ENCODE assay signal across 19 cellular contexts in the genomic region with DNA sequence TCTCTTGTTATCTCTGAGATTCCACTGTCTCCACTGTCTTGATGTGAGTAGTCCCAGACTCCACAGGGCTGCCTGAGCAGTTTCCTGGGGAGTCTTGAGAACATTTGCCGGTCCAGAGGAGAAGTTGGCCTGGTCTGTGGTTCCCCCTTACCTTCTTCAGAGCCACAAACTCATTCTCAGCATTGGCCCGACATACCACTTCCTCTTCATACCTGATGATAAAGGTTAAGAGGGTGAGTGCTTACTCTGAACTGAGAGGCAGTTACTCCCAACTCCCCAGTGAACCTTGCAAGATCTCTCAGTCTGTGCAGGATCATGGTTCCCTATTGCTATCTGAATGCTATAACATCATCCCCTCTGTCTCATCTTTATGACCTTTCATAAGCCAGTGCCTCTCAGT. TPM values are rescaled to one million over a fixed set of nuclear protein-coding genes. Genes with fewer than 3 reads are reported as not detected.
DNase-seq lines count a peak whose midpoint lies in the region; ATAC-seq, FAIRE-seq and TF ChIP-seq lines count a peak whose summit lies in the region.
"Had no signal": no experiment of that assay in that cellular context is flagged by ENCODE, and none has a peak within 500 bp of the region (broad histone marks: within the 10 kb centered on the region; RNA-seq: fewer than 3 reads in every experiment).

No MANE protein-coding gene starts in this region.

- no peak for ATAC-seq in A549
- ATAC-seq in activated CD8-positive, alpha-beta T cell treated with anti-CD3 and anti-CD28 coated beads, Interleukin-2, amount 10 ng/mL, durations not matched to agents 7 days and 5 days: peak; percentile 87
- ATAC-seq in naive thymus-derived CD8-positive, alpha-beta T cell: peak; percentile 67 to 84
- ATAC-seq: GM23338 had no signal

- POLR2A ChIA-PET in A549 (lab: Yijun Ruan, JAX): no interaction called here
- POLR2A ChIA-PET in activated CD8-positive, alpha-beta T cell treated with anti-CD3 and anti-CD28 coated beads, Interleukin-2, amount 10 ng/mL, durations not matched to agents 7 days and 5 days (lab: Charles Lee): no interaction called here
- POLR2A ChIA-PET in naive thymus-derived CD8-positive, alpha-beta T cell (lab: Charles Lee): no interaction called here
- POLR2A ChIA-PET in activated CD4-positive, alpha-beta memory T cell treated with anti-CD3 and anti-CD28 coated beads, Interleukin-2, amount 10 ng/mL, durations not matched to agents 7 days and 5 days (lab: Charles Lee): no interaction called here

- H3K9me3 Mint-ChIP-seq in activated CD8-positive, alpha-beta T cell treated with anti-CD3 and anti-CD28 coated beads, Interleukin-2, amount 10 ng/mL, durations not matched to agents 7 days and 5 days (ENCODE audit: insufficient read depth): no peaks in the 10 kb centered on the region
- no peaks in the 10 kb centered on the region for H3K9me3 Mint-ChIP-seq in naive thymus-derived CD8-positive, alpha-beta T cell
- H3K9me3 Mint-ChIP-seq in activated CD4-positive, alpha-beta memory T cell treated with anti-CD3 and anti-CD28 coated beads, Interleukin-2, amount 10 ng/mL, durations not matched to agents 7 days and 5 days: no peaks in the 10 kb centered on the region
- H3K9me3 Mint-ChIP-seq: GM23338 had no signal

- CTCF ChIA-PET in A549 (lab: Yijun Ruan, JAX): interaction anchor here (0.7 to 46.1 kb wide), 9 partner anchors 9 to 491 kb away, joined by 3 to 1221 read pairs (median 4); no protein-coding TSS in a partner anchor
- CTCF ChIA-PET in activated CD8-positive, alpha-beta T cell treated with anti-CD3 and anti-CD28 coated beads, Interleukin-2, amount 10 ng/mL, durations not matched to agents 7 days and 5 days (lab: Charles Lee): interaction anchor here (0.9 to 2.9 kb wide), 5 partner anchors 11 to 497 kb away, joined by 3 to 9 read pairs (median 4); no protein-coding TSS in a partner anchor
- CTCF ChIA-PET in activated CD4-positive, alpha-beta memory T cell treated with anti-CD3 and anti-CD28 coated beads, Interleukin-2, amount 10 ng/mL, durations not matched to agents 7 days and 5 days (lab: Charles Lee): interaction anchor here (1.2 to 1.4 kb wide), 2 partner anchors 9 to 22 kb away, joined by 3 to 5 read pairs; no protein-coding TSS in a partner anchor

- TF ChIP-seq RAD21 in A549 (conservative IDR thresholded peaks at IDR 0.05 in 1 of 2, IDR thresholded peaks at IDR 0.05 in 1 of 2): no peak

- no peak for TF ChIP-seq POLR2A in A549 (IDR thresholded peaks at IDR 0.05; ENCODE audit: low read length)

- H3K36me3 Mint-ChIP-seq in activated CD8-positive, alpha-beta T cell treated with anti-CD3 and anti-CD28 coated beads, Interleukin-2, amount 10 ng/mL, durations not matched to agents 7 days and 5 days (ENCODE audit: low read depth): no peaks in the 10 kb centered on the region
- no peaks in the 10 kb centered on the region for H3K36me3 Mint-ChIP-seq in naive thymus-derived CD8-positive, alpha-beta T cell
- H3K36me3 Mint-ChIP-seq in activated CD4-positive, alpha-beta memory T cell treated with anti-CD3 and anti-CD28 coated beads, Interleukin-2, amount 10 ng/mL, durations not matched to agents 7 days and 5 days (ENCODE audit: low read depth): no peaks in the 10 kb centered on the region

- no peak overlapping the region for H3K4me3 Mint-ChIP-seq in activated CD8-positive, alpha-beta T cell treated with anti-CD3 and anti-CD28 coated beads, Interleukin-2, amount 10 ng/mL, durations not matched to agents 7 days and 5 days
- H3K4me3 Mint-ChIP-seq in naive thymus-derived CD8-positive, alpha-beta T cell: peak overlapping the region in 7 of 10 donors; percentile 5 to 50 (median 22)
- no peak overlapping the region for H3K4me3 Mint-ChIP-seq in activated CD4-positive, alpha-beta memory T cell treated with anti-CD3 and anti-CD28 coated beads, Interleukin-2, amount 10 ng/mL, durations not matched to agents 7 days and 5 days
- H3K4me3 Mint-ChIP-seq: GM23338 had no signal

- H3K4me3 ChIP-seq in A549 (no peak overlapping the region), GM12865 (ENCODE audit: low read depth, low read length) (no peak overlapping the region)
- H3K4me3 ChIP-seq: GM23338 had no signal

- no peak for TF ChIP-seq CTCF in A549 (IDR thresholded peaks at IDR 0.05)
- TF ChIP-seq CTCF in GM12865 (IDR thresholded peaks at IDR 0.05; ENCODE audit: insufficient read depth, low read depth, low read length, missing control alignments): no peak

- H3K9me3 ChIP-seq in A549: no peaks in the 10 kb centered on the region
- H3K9me3 ChIP-seq: Caco-2 had no signal

- WGBS in A549 (ENCODE audit: missing lambda C conversion rate): 82% methylated on average over 2 of the region's 2 CpGs

- H3K27ac Mint-ChIP-seq in activated CD8-positive, alpha-beta T cell treated with anti-CD3 and anti-CD28 coated beads, Interleukin-2, amount 10 ng/mL, durations not matched to agents 7 days and 5 days: peak overlapping the region; percentile 5
- H3K27ac Mint-ChIP-seq in naive thymus-derived CD8-positive, alpha-beta T cell: peak overlapping the region in 4 of 10 donors; percentile 13 to 79 (median 24)
- no peak overlapping the region for H3K27ac Mint-ChIP-seq in activated CD4-positive, alpha-beta memory T cell treated with anti-CD3 and anti-CD28 coated beads, Interleukin-2, amount 10 ng/mL, durations not matched to agents 7 days and 5 days
- H3K27ac Mint-ChIP-seq: GM23338 had no signal

- no peak for DNase-seq in A549 (ENCODE audit: low read depth in 1 of 2, low spot score in 1 of 2)
- peak; percentile 27 for DNase-seq in GM12865 (ENCODE audit: low read depth)
- peak; percentile 59 for DNase-seq in activated CD8-positive, alpha-beta T cell treated with anti-CD3 and anti-CD28 coated beads, Interleukin-2, amount 10 ng/mL, durations not matched to agents 7 days and 5 days
- peak in 2 of 10 donors; percentile 26 to 28 for DNase-seq in naive thymus-derived CD8-positive, alpha-beta T cell
- DNase-seq in glomerular visceral epithelial cell (ENCODE audit: extremely low spot score): no peak
- DNase-seq in activated CD4-positive, alpha-beta memory T cell treated with anti-CD3 and anti-CD28 coated beads, Interleukin-2, amount 10 ng/mL, durations not matched to agents 7 days and 5 days: no peak
- no peak for DNase-seq in central memory CD4-positive, alpha-beta T cell
- DNase-seq: Caco-2; DMS153; KBM-7; NCI-H1417 treated with DMSO at 0.1 percent for 48 hours; NCI-H1930; NCI-H2171; NCI-H446; NCI-H69; NK-92 treated with Interleukin-12 subunit alpha and Interleukin-12 subunit beta, amount 100 ng/mL, for 24 hours; SHP77 treated with DMSO at 0.1 percent for 48 hours had no signal

- peaks cover 28% of the 10 kb centered on the region for H3K4me1 Mint-ChIP-seq in activated CD8-positive, alpha-beta T cell treated with anti-CD3 and anti-CD28 coated beads, Interleukin-2, amount 10 ng/mL, durations not matched to agents 7 days and 5 days (ENCODE audit: low read depth)
- peaks cover 12 to 22% (median 17%) of the 10 kb centered on the region in 4 donors for H3K4me1 Mint-ChIP-seq in naive thymus-derived CD8-positive, alpha-beta T cell
- peaks cover 8% of the 10 kb centered on the region for H3K4me1 Mint-ChIP-seq in activated CD4-positive, alpha-beta memory T cell treated with anti-CD3 and anti-CD28 coated beads, Interleukin-2, amount 10 ng/mL, durations not matched to agents 7 days and 5 days
- H3K4me1 Mint-ChIP-seq: GM23338 had no signal

- no peak for TF ChIP-seq EP300 in A549 (IDR thresholded peaks at IDR 0.05)

- no peak overlapping the region for H3K4me2 ChIP-seq in A549
- H3K4me2 ChIP-seq: GM23338 had no signal

- H3K27ac ChIP-seq in A549: no peak overlapping the region

- peak; percentile 49 for FAIRE-seq in A549 (lab: Jason Lieb, UNC)

- H3K27me3 Mint-ChIP-seq in activated CD8-positive, alpha-beta T cell treated with anti-CD3 and anti-CD28 coated beads, Interleukin-2, amount 10 ng/mL, durations not matched to agents 7 days and 5 days (ENCODE audit: low read depth): peaks cover 5% of the 10 kb centered on the region
- H3K27me3 Mint-ChIP-seq in naive thymus-derived CD8-positive, alpha-beta T cell: peaks cover 0 to 7% (median 2%) of the 10 kb centered on the region in 5 donors
- peaks cover 5% of the 10 kb centered on the region for H3K27me3 Mint-ChIP-seq in activated CD4-positive, alpha-beta memory T cell treated with anti-CD3 and anti-CD28 coated beads, Interleukin-2, amount 10 ng/mL, durations not matched to agents 7 days and 5 days

- no peaks in the 10 kb centered on the region for H3K4me1 ChIP-seq in A549
- H3K4me1 ChIP-seq: Caco-2 had no signal

RNA-seq across cellular contexts. Expression of a gene that starts 2.6 kb away (rescaled TPM):
- polyA plus RNA-seq in A549 (2011; rRNA removed) (not detected in 2 replicates), A549 (2017; fragmentation: RNase III; extraction: RNeasy Plus Mini Kit Qiagen cat#74134 plus additional on column Dnase treatment) (not detected in 3 replicates)
- polyA plus RNA-seq in A549 (2012; cell fraction: cytosol; rRNA removed): 0.01 and 0.03 TPM in 2 replicates
- polyA plus RNA-seq in A549 (2012; cell fraction: nucleus; rRNA removed): 0.02 and 0.05 TPM in 2 replicates
- polyA minus RNA-seq in A549 (2011; rRNA and poly(A)+ RNA removed): not detected in 2 replicates
- not detected for total RNA-seq in activated CD8-positive, alpha-beta T cell treated with anti-CD3 and anti-CD28 coated beads, Interleukin-2, amount 10 ng/mL, durations not matched to agents 7 days and 5 days
- not detected for total RNA-seq in naive thymus-derived CD8-positive, alpha-beta T cell
- not detected for polyA plus RNA-seq in naive thymus-derived CD8-positive, alpha-beta T cell
- total RNA-seq in activated CD4-positive, alpha-beta memory T cell treated with anti-CD3 and anti-CD28 coated beads, Interleukin-2, amount 10 ng/mL, durations not matched to agents 7 days and 5 days: not detected
- total RNA-seq: Caco-2, GM23338, OCI-LY7 had no signal
- polyA plus RNA-seq: GM23338 had no signal

RNA-seq across cellular contexts. Expression of a gene that starts 15.6 kb away (rescaled TPM):
- polyA plus RNA-seq in A549 (2011; rRNA removed): 0.07 TPM in 1 of 2 replicates, not detected in the other
- 0.04 and 0.09 TPM in 2 replicates for polyA plus RNA-seq in A549 (2012; cell fraction: cytosol; rRNA removed)
- 0.04 TPM in 2 replicates for polyA plus RNA-seq in A549 (2012; cell fraction: nucleus; rRNA removed)
- 2.9 to 4.8 TPM (median 3.7 TPM) in 3 replicates for polyA plus RNA-seq in A549 (2017; fragmentation: RNase III; extraction: RNeasy Plus Mini Kit Qiagen cat#74134 plus additional on column Dnase treatment)
- polyA minus RNA-seq in A549 (2011; rRNA and poly(A)+ RNA removed): not detected in 2 replicates
- not detected for total RNA-seq in activated CD8-positive, alpha-beta T cell treated with anti-CD3 and anti-CD28 coated beads, Interleukin-2, amount 10 ng/mL, durations not matched to agents 7 days and 5 days
- not detected for total RNA-seq in naive thymus-derived CD8-positive, alpha-beta T cell
- not detected for polyA plus RNA-seq in naive thymus-derived CD8-positive, alpha-beta T cell
- total RNA-seq in activated CD4-positive, alpha-beta memory T cell treated with anti-CD3 and anti-CD28 coated beads, Interleukin-2, amount 10 ng/mL, durations not matched to agents 7 days and 5 days: not detected
- total RNA-seq: Caco-2, GM23338, OCI-LY7 had no signal
- polyA plus RNA-seq: GM23338 had no signal

RNA-seq across cellular contexts. Expression of a gene that starts 23.3 kb away (rescaled TPM):
- polyA plus RNA-seq in A549 (2011; rRNA removed) (not detected in 2 replicates), A549 (2017; fragmentation: RNase III; extraction: RNeasy Plus Mini Kit Qiagen cat#74134 plus additional on column Dnase treatment) (not detected in 3 replicates)
- not detected in 2 replicates for polyA plus RNA-seq in A549 (2012; cell fraction: cytosol; rRNA removed)
- polyA plus RNA-seq in A549 (2012; cell fraction: nucleus; rRNA removed): 0.01 TPM in 1 of 2 replicates, not detected in the other
- polyA minus RNA-seq in A549 (2011; rRNA and poly(A)+ RNA removed): not detected in 2 replicates
- not detected for total RNA-seq in activated CD8-positive, alpha-beta T cell treated with anti-CD3 and anti-CD28 coated beads, Interleukin-2, amount 10 ng/mL, durations not matched to agents 7 days and 5 days
- not detected for total RNA-seq in naive thymus-derived CD8-positive, alpha-beta T cell
- polyA plus RNA-seq in naive thymus-derived CD8-positive, alpha-beta T cell: not detected
- not detected for total RNA-seq in activated CD4-positive, alpha-beta memory T cell treated with anti-CD3 and anti-CD28 coated beads, Interleukin-2, amount 10 ng/mL, durations not matched to agents 7 days and 5 days
- total RNA-seq: Caco-2, GM23338, OCI-LY7 had no signal
- polyA plus RNA-seq: GM23338 had no signal

RNA-seq across cellular contexts. Expression of a gene that starts 51.3 kb away (rescaled TPM):
- polyA plus RNA-seq in A549 (2011; rRNA removed): not detected in 2 replicates
- polyA plus RNA-seq in A549 (2012; cell fraction: cytosol; rRNA removed): 0.03 TPM in 1 of 2 replicates, not detected in the other
- 0.01 and 0.05 TPM in 2 replicates for polyA plus RNA-seq in A549 (2012; cell fraction: nucleus; rRNA removed)
- polyA plus RNA-seq in A549 (2017; fragmentation: RNase III; extraction: RNeasy Plus Mini Kit Qiagen cat#74134 plus additional on column Dnase treatment): not detected in 3 replicates
- polyA minus RNA-seq in A549 (2011; rRNA and poly(A)+ RNA removed): not detected in 2 replicates
- not detected for total RNA-seq in activated CD8-positive, alpha-beta T cell treated with anti-CD3 and anti-CD28 coated beads, Interleukin-2, amount 10 ng/mL, durations not matched to agents 7 days and 5 days
- total RNA-seq in naive thymus-derived CD8-positive, alpha-beta T cell: not detected
- not detected for polyA plus RNA-seq in naive thymus-derived CD8-positive, alpha-beta T cell
- total RNA-seq in activated CD4-positive, alpha-beta memory T cell treated with anti-CD3 and anti-CD28 coated beads, Interleukin-2, amount 10 ng/mL, durations not matched to agents 7 days and 5 days: not detected
- total RNA-seq: Caco-2, GM23338, OCI-LY7 had no signal
- polyA plus RNA-seq: GM23338 had no signal

Comparison
In these comparisons a context has a peak if more than half of its experiments do, and no peak if none do; other contexts are left out.
1. ATAC-seq: peak in activated CD8-positive, alpha-beta T cell treated with anti-CD3 and anti-CD28 coated beads, Interleukin-2, amount 10 ng/mL, durations not matched to agents 7 days and 5 days (single experiment) and naive thymus-derived CD8-positive, alpha-beta T cell (2 of 2); none in A549 (0 of 2).
2. DNase-seq: peak in GM12865 (single experiment) and activated CD8-positive, alpha-beta T cell treated with anti-CD3 and anti-CD28 coated beads, Interleukin-2, amount 10 ng/mL, durations not matched to agents 7 days and 5 days (single experiment); none in A549 (0 of 2), glomerular visceral epithelial cell (single experiment), activated CD4-positive, alpha-beta memory T cell treated with anti-CD3 and anti-CD28 coated beads, Interleukin-2, amount 10 ng/mL, durations not matched to agents 7 days and 5 days (single experiment) and central memory CD4-positive, alpha-beta T cell (single experiment).
3. H3K4me3 Mint-ChIP-seq: peak in naive thymus-derived CD8-positive, alpha-beta T cell (7 of 10); none in activated CD8-positive, alpha-beta T cell treated with anti-CD3 and anti-CD28 coated beads, Interleukin-2, amount 10 ng/mL, durations not matched to agents 7 days and 5 days (single experiment) and activated CD4-positive, alpha-beta memory T cell treated with anti-CD3 and anti-CD28 coated beads, Interleukin-2, amount 10 ng/mL, durations not matched to agents 7 days and 5 days (single experiment).